Comparison of ENCODE assay signal across 8 cellular contexts in genomic region chr16:47459603-47460002, GRCh38. TPM values are rescaled to one million over a fixed set of nuclear protein-coding genes. Genes with fewer than 3 reads are reported as not detected.
DNase-seq lines count a peak whose midpoint lies in the region; ATAC-seq, FAIRE-seq and TF ChIP-seq lines count a peak whose summit lies in the region.

No MANE protein-coding gene starts in this region.

- H3K27ac ChIP-seq in CD8-positive, alpha-beta T cell (ENCODE audit: low read depth, low read length), result no peak overlapping the region
- no peak overlapping the region for H3K27ac ChIP-seq in MM.1S (ENCODE audit: low read length)
- H3K27ac ChIP-seq in ectodermal cell (ENCODE audit: insufficient read depth, low read depth, low read length, poor library complexity, severe bottlenecking), result no peak overlapping the region
- no peak overlapping the region for H3K27ac ChIP-seq in neural progenitor cell

- POLR2A ChIA-PET in CD8-positive, alpha-beta T cell (lab: Charles Lee), result interaction anchor here (0.7 kb wide), 1 partner anchor 32 kb away, joined by 3 read pairs; no protein-coding TSS in a partner anchor

- H3K9me3 ChIP-seq in CD8-positive, alpha-beta T cell (ENCODE audit: low read length), result no peaks in the 10 kb centered on the region
- H3K9me3 ChIP-seq in MM.1S (replicated peaks; ENCODE audit: insufficient read depth, low read length) (no peaks in the 10 kb centered on the region), ectodermal cell (ENCODE audit: control insufficient read depth, low read length) (no peaks in the 10 kb centered on the region), neural progenitor cell (ENCODE audit: low read depth) (no peaks in the 10 kb centered on the region)

- H3K27me3 Mint-ChIP-seq in CD8-positive, alpha-beta T cell (ENCODE audit: low read depth), result no peaks in the 10 kb centered on the region
- peaks cover 2% of the 10 kb centered on the region for H3K27me3 Mint-ChIP-seq in neural progenitor cell (ENCODE audit: insufficient read depth, low read depth)

- H3K4me3 Mint-ChIP-seq in CD8-positive, alpha-beta T cell, result peak overlapping the region; percentile 99
- H3K4me3 Mint-ChIP-seq in neural progenitor cell, result peak overlapping the region; percentile 99

- DNase-seq in CD8-positive, alpha-beta T cell, result no peak
- DNase-seq in MM.1S (no peak), neural progenitor cell (ENCODE audit: low spot score) (no peak), SKM-1 (lab: John Stamatoyannopoulos, UW; ENCODE audit: unreplicated experiment) (no peak), GM12892 (ENCODE audit: insufficient read length) (no peak)

- H3K4me1 ChIP-seq in CD8-positive, alpha-beta T cell (ENCODE audit: insufficient read depth, low read length), result peaks cover 23% of the 10 kb centered on the region
- H3K4me1 ChIP-seq in MM.1S (ENCODE audit: low read length), result peaks cover 19% of the 10 kb centered on the region
- no peaks in the 10 kb centered on the region for H3K4me1 ChIP-seq in ectodermal cell (ENCODE audit: control insufficient read depth, insufficient read depth, low read length)
- peaks cover 33% of the 10 kb centered on the region for H3K4me1 ChIP-seq in neural progenitor cell

- intact Hi-C loops in CD8-positive, alpha-beta T cell (cut with DNase I, micrococcal nuclease), result loop anchor here (2.0 to 10.0 kb wide), 12 partner anchors 33 to 1145 kb away; partner anchors contain the start of genes C16orf87 (in 2 of the 2), DNAJA2 (in 1 of the 2), LONP2 (in 1 of the 2) and NETO2 (in 1 of the 2)

- FAIRE-seq in GM12892 (lab: Jason Lieb, UNC), result no peak

- H3F3A ChIP-seq in MM.1S (ENCODE audit: insufficient read depth, low read length) (peaks cover 17% of the 10 kb centered on the region), neural progenitor cell (ENCODE audit: low read depth) (peaks cover 22% of the 10 kb centered on the region)

- H3K4me1 Mint-ChIP-seq in CD8-positive, alpha-beta T cell (ENCODE audit: low read depth), result peaks cover 66% of the 10 kb centered on the region
- peaks cover 34% of the 10 kb centered on the region for H3K4me1 Mint-ChIP-seq in neural progenitor cell

- CTCF ChIA-PET in CD8-positive, alpha-beta T cell (lab: Charles Lee), result interaction anchor here (1.5 kb wide), 1 partner anchor 486 kb away, joined by 3 read pairs; the partner anchor contains the start of gene DNAJA2

- H3K9ac ChIP-seq in MM.1S (ENCODE audit: low read length), result 0 out of 2 replicates have a peak overlapping the region, but pooled peaks have one; percentile 86
- peak overlapping the region; percentile 94 for H3K9ac ChIP-seq in neural progenitor cell

- H3K4me2 ChIP-seq in MM.1S (ENCODE audit: low read depth, low read length) (peak overlapping the region; percentile 67), neural progenitor cell (peak overlapping the region; percentile 80)

- H2AFZ ChIP-seq in MM.1S (ENCODE audit: low read length) (no peak overlapping the region), neural progenitor cell (replicated peaks) (no peak overlapping the region)

- TF ChIP-seq CTCF in CD8-positive, alpha-beta T cell (IDR thresholded peaks at IDR 0.05), result no peak
- no peak for TF ChIP-seq CTCF in MM.1S (IDR thresholded peaks at IDR 0.05; ENCODE audit: low read length)
- no peak for TF ChIP-seq CTCF in neural progenitor cell (IDR thresholded peaks at IDR 0.05)

- WGBS in ectodermal cell, 2 experiments, result 91 to 95% methylated on average over 1 of the region's 1 CpG

- H4K20me1 ChIP-seq in MM.1S (ENCODE audit: insufficient read depth, low read length) (no peaks in the 10 kb centered on the region), neural progenitor cell (ENCODE audit: low read depth) (peaks cover 6% of the 10 kb centered on the region)

- H3K27me3 ChIP-seq in CD8-positive, alpha-beta T cell (ENCODE audit: insufficient read depth, low read length), result no peaks in the 10 kb centered on the region
- no peaks in the 10 kb centered on the region for H3K27me3 ChIP-seq in MM.1S (replicated peaks; ENCODE audit: insufficient read depth, low read length)
- H3K27me3 ChIP-seq in ectodermal cell (ENCODE audit: control insufficient read depth, insufficient read depth, low read length, poor library complexity, severe bottlenecking), result no peaks in the 10 kb centered on the region
- no peaks in the 10 kb centered on the region for H3K27me3 ChIP-seq in neural progenitor cell

- no peak for TF ChIP-seq POLR2A in GM12892 (IDR thresholded peaks at IDR 0.05; ENCODE audit: low read depth, low read length)

- peaks cover 45% of the 10 kb centered on the region for H3K36me3 Mint-ChIP-seq in CD8-positive, alpha-beta T cell
- peaks cover 4% of the 10 kb centered on the region for H3K36me3 Mint-ChIP-seq in neural progenitor cell

- peak overlapping the region; percentile 95 for H3K27ac Mint-ChIP-seq in CD8-positive, alpha-beta T cell
- peak overlapping the region; percentile 40 for H3K27ac Mint-ChIP-seq in neural progenitor cell

- no peaks in the 10 kb centered on the region for H3K9me3 Mint-ChIP-seq in CD8-positive, alpha-beta T cell
- no peaks in the 10 kb centered on the region for H3K9me3 Mint-ChIP-seq in neural progenitor cell

- H3K36me3 ChIP-seq in CD8-positive, alpha-beta T cell (ENCODE audit: insufficient read depth, low read length), result no peaks in the 10 kb centered on the region
- no peaks in the 10 kb centered on the region; the same call in 1 of the 2 replicates for H3K36me3 ChIP-seq in MM.1S (replicated peaks; ENCODE audit: insufficient read depth, low read length)
- H3K36me3 ChIP-seq in ectodermal cell (ENCODE audit: control insufficient read depth, insufficient read depth, low read length), result no peaks in the 10 kb centered on the region
- H3K36me3 ChIP-seq in neural progenitor cell, result peaks cover 5% of the 10 kb centered on the region

- H3K79me2 ChIP-seq in MM.1S (ENCODE audit: low read length), result peaks cover 45% of the 10 kb centered on the region
- H3K79me2 ChIP-seq in neural progenitor cell (ENCODE audit: low read depth), result peaks cover 48% of the 10 kb centered on the region

- no peak overlapping the region for H3K4me3 ChIP-seq in CD8-positive, alpha-beta T cell (ENCODE audit: low read depth, low read length)
- H3K4me3 ChIP-seq in MM.1S (ENCODE audit: low read length), result peak overlapping the region; percentile 95
- H3K4me3 ChIP-seq in ectodermal cell (ENCODE audit: insufficient read depth, low read depth, low read length), result peak overlapping the region; percentile 84
- peak overlapping the region; percentile 82 for H3K4me3 ChIP-seq in neural progenitor cell

- no peak for ATAC-seq in CD8-positive, alpha-beta T cell
- no peak for ATAC-seq in HG03354 (IDR thresholded peaks at IDR 0.05; ENCODE audit: poor library complexity, severe bottlenecking, unreplicated experiment)
- ATAC-seq in GM19397 (IDR thresholded peaks at IDR 0.05; ENCODE audit: unreplicated experiment), result no peak

- H3K9me2 ChIP-seq in MM.1S (replicated peaks; ENCODE audit: insufficient read depth, low read length), result no peaks in the 10 kb centered on the region

RNA-seq across cellular contexts. Expression of gene ITFG1, which starts 1.3 kb away (rescaled TPM):
- total RNA-seq in CD8-positive, alpha-beta T cell, result 10 to 100 TPM; 13.2 to 16.8 TPM
- 33.7 TPM for polyA plus RNA-seq in ectodermal cell (2013, experiment 1 of 4)
- 41.7 TPM for polyA plus RNA-seq in ectodermal cell (2013, experiment 2 of 4)
- 31.3 TPM for polyA plus RNA-seq in ectodermal cell (2013, experiment 3 of 4)
- 36.7 TPM for polyA plus RNA-seq in ectodermal cell (2013, experiment 4 of 4)
- total RNA-seq in neural progenitor cell (ENCODE audit: low replicate concordance), result 31.7 and 61.8 TPM in 2 replicates
- polyA plus RNA-seq in GM12892 (2012; ENCODE audit: missing spikeins), result 27.7 TPM

RNA-seq across cellular contexts. Expression of gene PHKB, which starts 1.5 kb away (rescaled TPM):
- total RNA-seq in CD8-positive, alpha-beta T cell, result 10 to 100 TPM; 32.4 to 32.8 TPM
- polyA plus RNA-seq in ectodermal cell (2013, experiment 1 of 4), result 62.6 TPM
- 68.8 TPM for polyA plus RNA-seq in ectodermal cell (2013, experiment 2 of 4)
- 45.9 TPM for polyA plus RNA-seq in ectodermal cell (2013, experiment 3 of 4)
- polyA plus RNA-seq in ectodermal cell (2013, experiment 4 of 4), result 51.8 TPM
- 74.9 and 109 TPM in 2 replicates for total RNA-seq in neural progenitor cell (ENCODE audit: low replicate concordance)
- polyA plus RNA-seq in GM12892 (2012; ENCODE audit: missing spikeins), result 27.9 TPM
